ENCODE assay signal across 8 cellular contexts in the genomic region with DNA sequence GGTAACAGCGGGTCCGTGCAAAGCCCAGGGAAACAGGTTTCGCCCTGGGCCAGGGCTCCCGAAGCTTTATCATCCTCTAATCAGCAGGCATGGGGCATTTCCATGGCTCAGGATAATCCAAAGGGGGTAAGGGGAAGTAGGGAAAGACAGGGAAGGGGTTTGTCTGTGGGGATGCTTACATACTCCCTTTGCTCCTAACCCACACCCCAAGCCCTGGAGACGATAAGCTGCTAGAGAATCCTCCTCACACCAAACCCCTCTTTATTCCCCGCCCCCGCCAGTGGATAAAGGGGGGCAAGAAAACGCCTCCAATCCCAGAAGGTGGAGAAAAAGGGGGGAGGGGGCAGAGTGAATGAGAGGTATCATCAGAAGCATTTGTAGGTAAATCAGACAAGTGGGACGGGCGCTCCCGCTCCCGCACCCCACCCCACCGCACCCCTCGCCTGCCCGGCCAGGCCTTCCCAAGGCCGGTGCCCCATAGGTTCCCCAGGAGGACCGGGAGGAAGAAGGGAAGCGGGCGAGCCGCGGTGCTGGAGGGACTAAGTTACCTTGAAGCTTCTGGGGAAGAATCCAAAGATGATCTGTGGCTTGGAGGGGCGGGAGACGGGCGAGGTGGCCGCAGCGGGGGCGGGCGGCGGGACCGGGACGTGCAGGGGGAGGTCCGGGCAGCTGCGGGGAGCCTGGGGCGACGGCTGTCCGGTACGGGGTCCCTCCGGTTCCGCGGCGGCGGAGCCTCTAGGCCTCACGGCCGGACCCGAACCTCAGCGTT. TPM values are rescaled to one million over a fixed set of nuclear protein-coding genes. Genes with fewer than 3 reads are reported as not detected.
DNase-seq lines count a peak whose midpoint lies in the region; ATAC-seq and TF ChIP-seq lines count a peak whose summit lies in the region.

No MANE protein-coding gene starts in this region.

- H3K4me3 Mint-ChIP-seq in activated CD8-positive, alpha-beta T cell treated with anti-CD3 and anti-CD28 coated beads, Interleukin-2, amount 10 ng/mL, durations not matched to agents 7 days and 5 days: peak overlapping the region; percentile 91

- POLR2A ChIA-PET in activated CD8-positive, alpha-beta T cell treated with anti-CD3 and anti-CD28 coated beads, Interleukin-2, amount 10 ng/mL, durations not matched to agents 7 days and 5 days (lab: Charles Lee): interaction anchor here (0.6 to 1.3 kb wide), 4 partner anchors 32 to 796 kb away, joined by 3 to 6 read pairs (median 4); no protein-coding TSS in a partner anchor

- TF ChIP-seq CTCF in foreskin fibroblast (IDR thresholded peaks at IDR 0.05; ENCODE audit: low read depth, low read length) (no peak), omental fat pad (IDR thresholded peaks at IDR 0.05) (no peak)

- H3K9me3 Mint-ChIP-seq in activated CD8-positive, alpha-beta T cell treated with anti-CD3 and anti-CD28 coated beads, Interleukin-2, amount 10 ng/mL, durations not matched to agents 7 days and 5 days (ENCODE audit: insufficient read depth): no peaks in the 10 kb centered on the region

- peak; percentile 9 for ATAC-seq in GM19452 (IDR thresholded peaks at IDR 0.05; ENCODE audit: unreplicated experiment)
- ATAC-seq in activated CD8-positive, alpha-beta T cell treated with anti-CD3 and anti-CD28 coated beads, Interleukin-2, amount 10 ng/mL, durations not matched to agents 7 days and 5 days: no peak
- peak; percentile 39 for ATAC-seq in omental fat pad (ENCODE audit: low FRiP score)
- no peak for ATAC-seq in HG02981 (IDR thresholded peaks at IDR 0.05; ENCODE audit: unreplicated experiment)

- peak; percentile 67 for DNase-seq in COLO668 (lab: John Stamatoyannopoulos, UW; ENCODE audit: unreplicated experiment)
- no peak for DNase-seq in Jurkat, Clone E6-1 (ENCODE audit: low read depth, low spot score)
- DNase-seq in activated CD8-positive, alpha-beta T cell treated with anti-CD3 and anti-CD28 coated beads, Interleukin-2, amount 10 ng/mL, durations not matched to agents 7 days and 5 days: peak; percentile 26
- peak in 1 of 2 donors; percentile 44 for DNase-seq in foreskin fibroblast
- DNase-seq in omental fat pad (ENCODE audit: low spot score): no peak
- no peak for DNase-seq in NCI-H446 (lab: John Stamatoyannopoulos, UW)

- peaks cover 27% of the 10 kb centered on the region for H3K36me3 Mint-ChIP-seq in activated CD8-positive, alpha-beta T cell treated with anti-CD3 and anti-CD28 coated beads, Interleukin-2, amount 10 ng/mL, durations not matched to agents 7 days and 5 days (ENCODE audit: low read depth)

- H3K4me1 Mint-ChIP-seq in activated CD8-positive, alpha-beta T cell treated with anti-CD3 and anti-CD28 coated beads, Interleukin-2, amount 10 ng/mL, durations not matched to agents 7 days and 5 days (ENCODE audit: low read depth): peaks cover 33% of the 10 kb centered on the region

- H3K27ac Mint-ChIP-seq in activated CD8-positive, alpha-beta T cell treated with anti-CD3 and anti-CD28 coated beads, Interleukin-2, amount 10 ng/mL, durations not matched to agents 7 days and 5 days: peak overlapping the region; percentile 82

- peaks cover 2% of the 10 kb centered on the region for H3K27me3 Mint-ChIP-seq in activated CD8-positive, alpha-beta T cell treated with anti-CD3 and anti-CD28 coated beads, Interleukin-2, amount 10 ng/mL, durations not matched to agents 7 days and 5 days (ENCODE audit: low read depth)

- CTCF ChIA-PET in activated CD8-positive, alpha-beta T cell treated with anti-CD3 and anti-CD28 coated beads, Interleukin-2, amount 10 ng/mL, durations not matched to agents 7 days and 5 days (lab: Charles Lee): interaction anchor here (1.5 to 4.6 kb wide), 3 partner anchors 18 to 153 kb away, joined by 3 to 33 read pairs (median 4); no protein-coding TSS in a partner anchor

- peak overlapping the region; percentile 90 for H3K4me3 ChIP-seq in Jurkat, Clone E6-1 (ENCODE audit: low read length)
- peak overlapping the region; percentile 96 to 98 for H3K4me3 ChIP-seq in foreskin fibroblast (ENCODE audit: low read depth in 1 of 2, low read length in 2 of 2)

RNA-seq across cellular contexts. Expression of gene PPP2R5E, which starts 0.8 kb away (rescaled TPM):
- polyA plus RNA-seq in Jurkat, Clone E6-1 (2012; ENCODE audit: insufficient read depth, insufficient read length): 24.0 TPM
- total RNA-seq in activated CD8-positive, alpha-beta T cell treated with anti-CD3 and anti-CD28 coated beads, Interleukin-2, amount 10 ng/mL, durations not matched to agents 7 days and 5 days: 10 to 100 TPM; 49.7 to 50.4 TPM
- 10 to 100 TPM; 17.0 to 23.3 (median 21.0) TPM for total RNA-seq in omental fat pad

Comparison
In these comparisons a context has a peak if more than half of its experiments do, and no peak if none do; other contexts are left out.
1. DNase-seq: peak in COLO668 (single experiment) and activated CD8-positive, alpha-beta T cell treated with anti-CD3 and anti-CD28 coated beads, Interleukin-2, amount 10 ng/mL, durations not matched to agents 7 days and 5 days (single experiment); none in Jurkat, Clone E6-1 (single experiment), omental fat pad (single experiment) and NCI-H446 (0 of 2).
2. ATAC-seq: peak in GM19452 (single experiment) and omental fat pad (single experiment); none in activated CD8-positive, alpha-beta T cell treated with anti-CD3 and anti-CD28 coated beads, Interleukin-2, amount 10 ng/mL, durations not matched to agents 7 days and 5 days (single experiment) and HG02981 (single experiment).